In genomic region chr5:120734033-120734432, GRCh38 we compare ENCODE assay signal across 1 cellular context.
TF ChIP-seq lines count a peak whose summit lies in the region.

No MANE protein-coding gene starts in this region.

TF ChIP-seq in IMR-90, 13 proteins besides CTCF, POLR2A, EP300 and RAD21 (continued from another document):
- TF ChIP-seq CHD1 (IDR thresholded peaks at IDR 0.05; ENCODE audit: low read depth, low read length) (no peak), MAFK (IDR thresholded peaks at IDR 0.05; ENCODE audit: low read depth, low read length) (no peak), SMC3 (IDR thresholded peaks at IDR 0.05; ENCODE audit: low read depth, low read length) (no peak), MXI1 (IDR thresholded peaks at IDR 0.05; ENCODE audit: borderline replicate concordance, low read depth, low read length) (no peak)
